In genomic region chr4:185464887-185465286, GRCh38 we compare ENCODE assay signal across 20 cellular contexts. TPM values are rescaled to one million over a fixed set of nuclear protein-coding genes. Genes with fewer than 3 reads are reported as not detected.
DNase-seq lines count a peak whose midpoint lies in the region; ATAC-seq, FAIRE-seq and TF ChIP-seq lines count a peak whose summit lies in the region.
"Had no signal": no experiment of that assay in that cellular context is flagged by ENCODE, and none has a peak within 500 bp of the region (broad histone marks: within the 10 kb centered on the region; RNA-seq: fewer than 3 reads in every experiment).

No MANE protein-coding gene starts in this region.

- no peak for TF ChIP-seq CTCF in lower lobe of right lung (IDR thresholded peaks at IDR 0.05)

- DNase-seq in NCI-H1092 treated with DMSO at 0.1 percent for 48 hours (lab: John Stamatoyannopoulos, UW) = peak; percentile 23
- DNase-seq in NCI-H1092 (lab: John Stamatoyannopoulos, UW) = no peak
- DNase-seq in NCI-H2029 treated with DMSO at 0.1 percent for 48 hours (lab: John Stamatoyannopoulos, UW) = peak; percentile 31
- no peak for DNase-seq in left colon
- DNase-seq in lower lobe of right lung = no peak
- DNase-seq in OCI-M1 (lab: John Stamatoyannopoulos, UW) = no peak
- DNase-seq: AML-193, GDM1, GM23248, Kasumi-1, MG63, NCI-H1048, NCI-H1694 treated with DMSO at 0.1 percent for 48 hours, NCI-H2171, NCI-H774 had no signal

- ATAC-seq in left colon (peak; percentile 75), HG03442 (IDR thresholded peaks at IDR 0.05; ENCODE audit: unreplicated experiment) (no peak), lower lobe of right lung (no peak)

- no peaks in the 10 kb centered on the region for H3K4me1 ChIP-seq in lower lobe of right lung
- H3K4me1 ChIP-seq: HAP-1 had no signal

- H3K4me3 ChIP-seq in lower lobe of right lung = no peak overlapping the region
- H3K4me3 ChIP-seq: GM23248, HAP-1, MG63 had no signal

- H3K27me3 ChIP-seq in lower lobe of right lung (ENCODE audit: low read depth) = no peaks in the 10 kb centered on the region
- H3K27me3 ChIP-seq: MG63 had no signal

- no peaks in the 10 kb centered on the region for H3K9me3 ChIP-seq in lower lobe of right lung
- H3K9me3 ChIP-seq: HAP-1, MG63 had no signal

- intact Hi-C loops in left colon (cut with DNase I, micrococcal nuclease) (no loop called here), lower lobe of right lung (cut with DNase I) (no loop called here)

- H3K36me3 ChIP-seq in lower lobe of right lung = no peaks in the 10 kb centered on the region
- H3K36me3 ChIP-seq: HAP-1, MG63 had no signal

- H3K27ac ChIP-seq in lower lobe of right lung = no peak overlapping the region
- H3K27ac ChIP-seq: 22Rv1, GM23248 had no signal

- peak; percentile 21 for FAIRE-seq in colon (lab: Jason Lieb, UNC)

RNA-seq across cellular contexts. Expression of gene CCDC110, which starts 6.6 kb away (rescaled TPM):
- total RNA-seq in left colon (1 to 10 TPM; 2.0 to 2.1 TPM), lower lobe of right lung (0.44 TPM)
- total RNA-seq: Daoy had no signal

RNA-seq across cellular contexts. Expression of gene UFSP2, which starts 39.1 kb away (rescaled TPM):
- 10 to 100 TPM; 20.5 to 26.1 TPM for total RNA-seq in left colon
- total RNA-seq in lower lobe of right lung = 30.0 TPM

Comparison
In these comparisons a context has a peak if more than half of its experiments do, and no peak if none do; other contexts are left out.
1. DNase-seq: peak in NCI-H1092 treated with DMSO at 0.1 percent for 48 hours (single experiment) and NCI-H2029 treated with DMSO at 0.1 percent for 48 hours (single experiment); none in NCI-H1092 (single experiment), left colon (0 of 2), lower lobe of right lung (single experiment) and OCI-M1 (single experiment).